ENCODE assay signal across 26 cellular contexts in the genomic region with DNA sequence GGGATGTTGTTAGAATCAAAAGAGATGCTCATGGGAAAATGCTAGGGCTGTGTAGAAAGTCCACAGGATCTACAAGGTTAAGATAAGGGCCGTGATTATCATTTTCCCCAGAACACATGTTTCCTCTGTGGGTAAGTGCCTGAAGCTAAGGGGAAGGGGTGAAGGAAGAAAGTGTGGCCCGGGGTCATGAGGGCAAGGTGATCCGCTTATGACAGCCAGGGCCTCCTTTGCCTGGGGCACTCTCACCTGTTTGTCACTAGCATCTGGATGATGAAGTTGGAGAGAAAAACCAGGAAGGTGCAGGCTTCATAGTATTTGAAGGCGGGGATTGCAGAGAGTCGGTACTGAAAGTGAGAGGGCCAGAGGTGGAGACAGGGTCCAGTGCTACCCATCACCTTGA. TPM values are rescaled to one million over a fixed set of nuclear protein-coding genes. Genes with fewer than 3 reads are reported as not detected.
"Had no signal": no experiment of that assay in that cellular context is flagged by ENCODE, and none has a peak within 500 bp of the region (broad histone marks: within the 10 kb centered on the region; RNA-seq: fewer than 3 reads in every experiment).

No MANE protein-coding gene starts in this region.

- H3K4me3 ChIP-seq: body of pancreas, K562, Peyer's patch, SJCRH30 had no signal

- H3K4me1 ChIP-seq: body of pancreas, Peyer's patch, SJCRH30 had no signal

- H3K27ac ChIP-seq: body of pancreas, Peyer's patch, RWPE1, SJCRH30, VCaP had no signal

- H3K9me3 ChIP-seq: body of pancreas, Peyer's patch, SJCRH30, SK-N-SH had no signal

- ATAC-seq: activated CD8-positive, alpha-beta T cell treated with anti-CD3 and anti-CD28 coated beads, Interleukin-2, amount 10 ng/mL, durations not matched to agents 7 days and 5 days; body of pancreas; K562 had no signal

- H3K4me2 ChIP-seq: SK-N-SH had no signal

- DNase-seq: activated CD4-positive, alpha-beta T cell treated with anti-CD3 and anti-CD28 coated beads for 48 hours; activated CD4-positive, alpha-beta T cell treated with anti-CD3 and anti-CD28 coated beads, Interleukin-2, amount 50 U/mL, for 4 hours; activated CD8-positive, alpha-beta memory T cell treated with anti-CD3 and anti-CD28 coated beads, Interleukin-2, amount 50 U/mL, for 48 hours; activated CD8-positive, alpha-beta T cell treated with anti-CD3 and anti-CD28 coated beads, Interleukin-2, amount 10 ng/mL, durations not matched to agents 7 days and 5 days; activated effector memory CD4-positive, alpha-beta T cell treated with Interleukin-2 at 50 U/mL for 16 hours; activated naive CD4-positive, alpha-beta T cell; activated T-cell treated with anti-CD3 and anti-CD28 coated beads, Interleukin-2, amount 50 U/mL, for 1 hour; body of pancreas; Karpas-422; MM.1S; NCI-H1105; NCI-H1436; NCI-H1694 treated with DMSO at 0.1 percent for 48 hours; NCI-H2029 treated with DMSO at 0.1 percent for 48 hours; NCI-H345; NCI-H510A; NCI-H526 treated with DMSO at 0.1 percent for 48 hours; NCI-H82; Peyer's patch; Right ventricle myocardium superior; SJCRH30; SK-N-SH; SW 1271 had no signal

- H3K36me3 ChIP-seq: Peyer's patch, SJCRH30 had no signal

- H3K9ac ChIP-seq: SK-N-SH had no signal

- H3K27me3 ChIP-seq: body of pancreas, Peyer's patch had no signal

RNA-seq across cellular contexts. Expression of gene ADCY4, which starts 9.7 kb away (rescaled TPM):
- total RNA-seq: SJCRH30 had no signal

RNA-seq across cellular contexts. Expression of gene RIPK3, which starts 14.7 kb away (rescaled TPM):
- total RNA-seq: SJCRH30 had no signal
- polyA plus RNA-seq: SK-N-SH had no signal
